ENCODE assay signal across 8 cellular contexts in the genomic region with DNA sequence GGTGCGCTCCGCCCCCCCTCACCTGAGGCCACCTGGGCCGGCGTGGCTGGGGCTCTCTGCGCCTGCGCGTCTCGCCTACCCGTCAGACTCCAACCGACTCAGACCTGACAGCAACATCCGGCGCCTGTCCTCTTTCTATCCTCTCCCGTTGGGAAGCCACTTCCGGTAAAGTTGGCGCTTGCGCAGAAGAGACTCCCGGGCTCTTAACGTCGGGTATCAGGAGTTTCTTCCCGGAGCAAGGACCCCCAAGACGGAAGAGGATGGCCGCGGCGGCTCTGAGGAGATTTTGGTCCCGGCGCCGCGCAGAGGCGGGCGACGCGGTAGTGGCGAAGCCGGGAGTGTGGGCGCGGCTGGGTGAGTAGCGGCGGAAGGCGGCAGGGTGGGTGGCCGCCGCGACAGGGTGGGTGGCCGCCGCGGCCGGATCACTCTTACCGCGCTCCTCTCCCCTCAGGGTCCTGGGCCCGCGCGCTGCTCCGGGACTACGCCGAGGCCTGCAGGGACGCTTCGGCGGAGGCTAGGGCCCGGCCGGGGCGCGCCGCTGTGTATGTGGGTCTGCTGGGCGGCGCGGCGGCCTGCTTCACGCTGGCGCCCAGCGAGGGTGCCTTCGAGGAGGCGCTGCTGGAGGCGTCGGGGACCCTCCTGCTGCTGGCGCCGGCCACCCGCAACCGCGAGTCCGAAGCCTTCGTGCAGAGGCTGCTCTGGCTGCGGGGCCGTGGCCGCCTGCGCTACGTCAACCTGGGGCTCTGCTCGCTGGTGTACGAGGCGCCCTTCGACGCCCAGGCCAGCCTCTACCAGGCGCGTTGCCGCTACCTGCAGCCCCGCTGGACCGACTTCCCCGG. TPM values are rescaled to one million over a fixed set of nuclear protein-coding genes. Genes with fewer than 3 reads are reported as not detected.
DNase-seq lines count a peak whose midpoint lies in the region; ATAC-seq and TF ChIP-seq lines count a peak whose summit lies in the region.

TSS of gene TIMM29 (plus strand) at position 249 of the 839 bp plus-strand sequence. CDS start at position 261, 12 bp downstream.
TSS of gene YIPF2 (minus strand) at position 77 of the 839 bp plus-strand sequence. CDS start 229 bp downstream, outside the sequence.

- no peaks in the 10 kb centered on the region for H3K27me3 ChIP-seq in CD4-positive, alpha-beta T cell (ENCODE audit: control insufficient read depth, insufficient read depth, low read length)

- peaks cover 34% of the 10 kb centered on the region for H3K36me3 Mint-ChIP-seq in CD4-positive, alpha-beta T cell (ENCODE audit: low read depth)
- peaks cover 52% of the 10 kb centered on the region for H3K36me3 Mint-ChIP-seq in effector memory CD8-positive, alpha-beta T cell (ENCODE audit: insufficient read depth)

- H3K27ac ChIP-seq in CD4-positive, alpha-beta T cell (ENCODE audit: low read depth, low read length) = peak within 1 kb of the TSS; percentile 46

- H3K27me3 Mint-ChIP-seq in CD4-positive, alpha-beta T cell = no peaks in the 10 kb centered on the region
- no peaks in the 10 kb centered on the region for H3K27me3 Mint-ChIP-seq in effector memory CD8-positive, alpha-beta T cell

- peaks cover 16% of the 10 kb centered on the region for H3K4me1 Mint-ChIP-seq in CD4-positive, alpha-beta T cell (ENCODE audit: low read depth)
- H3K4me1 Mint-ChIP-seq in effector memory CD8-positive, alpha-beta T cell (ENCODE audit: low read depth in 2 of 2) = peaks cover 22 to 24% of the 10 kb centered on the region in 2 donors

- TF ChIP-seq CTCF in CD4-positive, alpha-beta T cell (IDR thresholded peaks at IDR 0.05) = no peak

- no peaks in the 10 kb centered on the region for H3K9me3 Mint-ChIP-seq in CD4-positive, alpha-beta T cell
- no peaks in the 10 kb centered on the region for H3K9me3 Mint-ChIP-seq in effector memory CD8-positive, alpha-beta T cell

- ATAC-seq in CD4-positive, alpha-beta T cell (ENCODE audit: poor library complexity) = peak; percentile 90
- peak; percentile 72 for ATAC-seq in GM19455 (IDR thresholded peaks at IDR 0.05; ENCODE audit: unreplicated experiment)
- peak; percentile 85 for ATAC-seq in effector memory CD8-positive, alpha-beta T cell (replicated peaks)

- no peaks in the 10 kb centered on the region for H3K9me3 ChIP-seq in CD4-positive, alpha-beta T cell (ENCODE audit: control insufficient read depth, low read length)

- POLR2A ChIA-PET in CD4-positive, alpha-beta T cell (lab: Charles Lee) = interaction anchor here (1.0 kb wide), 1 partner anchor 33 kb away, joined by 3 read pairs; the partner anchor contains the start of gene SMARCA4
- POLR2A ChIA-PET in activated CD8-positive, alpha-beta memory T cell treated with anti-CD3 and anti-CD28 coated beads for 36 hours (lab: Charles Lee) = interaction anchor here (0.6 kb wide), 1 partner anchor 8 kb away, joined by 4 read pairs; no protein-coding TSS in a partner anchor

- DNase-seq in CD4-positive, alpha-beta T cell = peak; percentile 87 to 94 (median 92)
- DNase-seq in HS-5 (ENCODE audit: low read depth) (peak; percentile 96), medulla oblongata (ENCODE audit: extremely low spot score) (peak; percentile 99)
- peak; percentile 94 for DNase-seq in NK-92 treated with Interleukin-12 subunit alpha and Interleukin-12 subunit beta, amount 100 ng/mL, for 24 hours (lab: John Stamatoyannopoulos, UW)
- peak; percentile 83 to 87 (median 84) for DNase-seq in effector memory CD8-positive, alpha-beta T cell
- peak; percentile 94 for DNase-seq in stimulated activated CD8-positive, alpha-beta memory T cell treated with anti-CD3 and anti-CD28 coated beads, Interleukin-12 subunit alpha, Interleukin-12 subunit beta, amount 100 ng/mL, for 1 hour (ENCODE audit: low read depth)

- intact Hi-C loops in CD4-positive, alpha-beta T cell (cut with DNase I, micrococcal nuclease) = loop anchor here (1.0 to 10.0 kb wide), 5 partner anchors 34 to 446 kb away; partner anchors contain the start of genes CARM1 (in 2 of the 2), SMARCA4 (in 1 of the 2) and SWSAP1 (in 1 of the 2)

- peak within 1 kb of the TSS; percentile 97 for H3K4me3 Mint-ChIP-seq in CD4-positive, alpha-beta T cell
- H3K4me3 Mint-ChIP-seq in effector memory CD8-positive, alpha-beta T cell = peak within 1 kb of the TSS; percentile 89 to 90

- CTCF ChIA-PET in CD4-positive, alpha-beta T cell (lab: Charles Lee) = interaction anchor here (1.0 to 2.7 kb wide), 2 partner anchors 8 to 13 kb away, joined by 3 to 9 read pairs; no protein-coding TSS in a partner anchor
- CTCF ChIA-PET in activated CD8-positive, alpha-beta memory T cell treated with anti-CD3 and anti-CD28 coated beads for 36 hours (lab: Charles Lee) = interaction anchor here (1.0 to 2.5 kb wide), 5 partner anchors 13 to 93 kb away, joined by 3 to 9 read pairs (median 3); partner anchors contain the start of gene CARM1

- peak within 1 kb of the TSS; percentile 89 for H3K27ac Mint-ChIP-seq in CD4-positive, alpha-beta T cell
- peak within 1 kb of the TSS; percentile 89 to 90 for H3K27ac Mint-ChIP-seq in effector memory CD8-positive, alpha-beta T cell

RNA-seq across cellular contexts. Expression of gene TIMM29, which starts in this region (rescaled TPM):
- 10 to 100 TPM; 22.6 to 24.8 TPM for total RNA-seq in CD4-positive, alpha-beta T cell
- 10 to 100 TPM; 19.8 to 19.9 TPM for total RNA-seq in activated CD8-positive, alpha-beta memory T cell treated with anti-CD3 and anti-CD28 coated beads for 36 hours

RNA-seq across cellular contexts. Expression of gene YIPF2, which starts in this region (rescaled TPM):
- 10 to 100 TPM; 21.1 to 21.7 TPM for total RNA-seq in CD4-positive, alpha-beta T cell
- 10 to 100 TPM; 28.4 to 30.8 TPM for total RNA-seq in activated CD8-positive, alpha-beta memory T cell treated with anti-CD3 and anti-CD28 coated beads for 36 hours

Comparison
In these comparisons a context has a peak if more than half of its experiments do, and no peak if none do; other contexts are left out.
1. Peak in every context shown above with its lines: DNase-seq, ATAC-seq and H3K27ac ChIP-seq.